Comparison of ENCODE assay signal across 9 cellular contexts in the genomic region with DNA sequence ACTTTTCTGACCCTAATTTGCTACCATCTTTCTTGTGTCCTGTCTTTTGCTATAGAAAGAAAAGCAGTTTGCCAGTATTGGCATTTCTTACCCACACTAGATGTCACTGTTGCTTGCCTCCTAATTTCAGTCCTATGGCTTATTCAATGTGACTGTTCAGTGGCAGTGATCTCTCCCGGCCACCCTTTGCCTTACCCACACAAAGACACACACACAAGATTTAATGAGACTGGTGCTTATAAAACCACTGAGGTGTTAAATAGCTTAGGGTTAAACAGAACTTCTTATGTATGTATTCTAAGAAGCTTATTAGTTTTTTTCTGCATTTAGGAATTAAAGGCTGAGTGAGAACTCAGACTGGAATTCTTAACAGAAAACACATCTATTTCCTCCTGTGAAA.
DNase-seq lines count a peak whose midpoint lies in the region; ATAC-seq and TF ChIP-seq lines count a peak whose summit lies in the region.
"Had no signal": no experiment of that assay in that cellular context is flagged by ENCODE, and none has a peak within 500 bp of the region (broad histone marks: within the 10 kb centered on the region; RNA-seq: fewer than 3 reads in every experiment).

No MANE protein-coding gene starts in this region.

- no peaks in the 10 kb centered on the region for H3K79me2 ChIP-seq in DOHH2 (ENCODE audit: control insufficient read depth, low read length)

- H3K4me1 ChIP-seq in DOHH2 (ENCODE audit: control insufficient read depth, low read length), result no peaks in the 10 kb centered on the region
- H3K4me1 ChIP-seq in adrenal gland (replicated peaks in 1 of 2), result no peaks in the 10 kb centered on the region

- H3K27me3 ChIP-seq in DOHH2 (ENCODE audit: control insufficient read depth, low read length) (no peaks in the 10 kb centered on the region), adrenal gland (no peaks in the 10 kb centered on the region), kidney epithelial cell (ENCODE audit: control insufficient read depth, insufficient read depth, low read length) (no peaks in the 10 kb centered on the region)

- H3F3A ChIP-seq in DOHH2 (ENCODE audit: control insufficient read depth, insufficient read depth), result no peaks in the 10 kb centered on the region

- TF ChIP-seq CTCF in DOHH2 (IDR thresholded peaks at IDR 0.05; ENCODE audit: low read depth, low read length, poor library complexity, severe bottlenecking) (peak; percentile 34), adrenal gland (IDR thresholded peaks at IDR 0.05) (peak in 5 of 6 experiments; percentile 18 to 45 (median 38)), kidney epithelial cell (IDR thresholded peaks at IDR 0.05; ENCODE audit: insufficient read depth, low read length, poor library complexity, severe bottlenecking) (peak; percentile 70)

- no peak for TF ChIP-seq POLR2A in adrenal gland (IDR thresholded peaks at IDR 0.05)

- H4K20me1 ChIP-seq in DOHH2 (ENCODE audit: control insufficient read depth, insufficient read depth, low read depth, low read length), result no peaks in the 10 kb centered on the region

- H3K9me3 ChIP-seq in DOHH2 (ENCODE audit: control insufficient read depth, insufficient read depth, low read length) (no peaks in the 10 kb centered on the region), adrenal gland (replicated peaks in 1 of 3) (no peaks in the 10 kb centered on the region)

- no peak overlapping the region for H3K4me2 ChIP-seq in DOHH2 (ENCODE audit: low read length)

- H3K4me3 ChIP-seq in DOHH2 (ENCODE audit: low read length) (no peak overlapping the region), adrenal gland (no peak overlapping the region), kidney epithelial cell (ENCODE audit: low read depth, low read length) (no peak overlapping the region)
- H3K4me3 ChIP-seq: K562 had no signal

- H3K27ac ChIP-seq in DOHH2 (ENCODE audit: low read depth, low read length) (no peak overlapping the region), adrenal gland (no peak overlapping the region)

- 0 to 10% (median 5%) methylated on average over 1 of the region's 1 CpG for WGBS in adrenal gland, 4 donors

- intact Hi-C loops in adrenal gland (cut with DNase I) (no loop called here), sciatic nerve (cut with DNase I) (no loop called here)

- no peaks in the 10 kb centered on the region for H3K9me2 ChIP-seq in DOHH2 (replicated peaks; ENCODE audit: control insufficient read depth, low read length)

- H3K36me3 ChIP-seq in DOHH2 (ENCODE audit: control insufficient read depth, low read length) (no peaks in the 10 kb centered on the region), adrenal gland (replicated peaks in 1 of 2) (no peaks in the 10 kb centered on the region), kidney epithelial cell (ENCODE audit: control insufficient read depth, insufficient read depth, low read length) (no peaks in the 10 kb centered on the region)

- DNase-seq in NCI-H2107 (lab: John Stamatoyannopoulos, UW) (peak; percentile 20), adrenal gland (peak in 1 of 7 donors; percentile 1), kidney epithelial cell (ENCODE audit: low read depth) (peak; percentile 9), sciatic nerve (ENCODE audit: low spot score) (no peak)
- no peak for DNase-seq in activated T-cell treated with anti-CD3 and anti-CD28 coated beads, Interleukin-2, amount 50 U/mL, for 48 hours

- peak; percentile 56 for ATAC-seq in HG02870 (IDR thresholded peaks at IDR 0.05; ENCODE audit: unreplicated experiment)
- ATAC-seq in sciatic nerve, result no peak
- ATAC-seq in GM21825 (IDR thresholded peaks at IDR 0.05; ENCODE audit: unreplicated experiment), result no peak
- ATAC-seq: K562 had no signal

Comparison
In these comparisons a context has a peak if more than half of its experiments do, and no peak if none do; other contexts are left out.
1. DNase-seq: peak in NCI-H2107 (single experiment) and kidney epithelial cell (single experiment); none in sciatic nerve (single experiment) and activated T-cell treated with anti-CD3 and anti-CD28 coated beads, Interleukin-2, amount 50 U/mL, for 48 hours (0 of 2).
2. Peak in every context shown above with its lines, with median percentiles within 50 percentile points of each other: CTCF ChIP-seq.